ENCODE assay signal across 1 cellular context in the genomic region with DNA sequence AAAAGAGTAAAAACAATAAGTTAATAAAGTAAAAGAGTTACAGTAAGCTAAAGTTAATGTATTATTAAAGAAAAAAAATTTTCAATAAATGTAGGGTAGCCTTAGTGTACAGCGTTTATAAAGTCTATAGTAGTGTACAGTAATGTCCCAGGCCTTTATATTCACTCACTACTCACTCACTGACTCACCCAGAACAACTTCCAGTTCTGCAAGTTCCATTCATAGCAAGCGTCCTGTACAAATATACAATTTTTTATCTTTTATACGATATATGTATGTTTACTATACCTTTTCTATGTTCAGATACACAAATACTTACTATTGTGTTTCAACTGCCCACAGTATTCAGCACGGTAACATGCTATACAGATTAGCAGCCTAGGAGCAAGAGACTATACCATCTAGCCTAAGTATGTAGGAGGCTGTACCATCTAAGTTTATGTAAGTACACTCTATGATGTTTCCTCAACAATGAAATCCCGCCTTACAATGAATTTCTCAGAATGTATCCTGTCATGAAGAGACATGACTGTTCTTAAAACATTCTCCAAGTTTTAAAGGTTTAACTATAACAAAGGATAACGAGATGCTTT. TPM values are rescaled to one million over a fixed set of nuclear protein-coding genes. Genes with fewer than 3 reads are reported as not detected.
"Had no signal": no experiment of that assay in that cellular context is flagged by ENCODE, and none has a peak within 500 bp of the region (broad histone marks: within the 10 kb centered on the region; RNA-seq: fewer than 3 reads in every experiment).

No MANE protein-coding gene starts in this region.

RNA-seq across cellular contexts. Expression of a gene that starts 3.6 kb away (rescaled TPM):
- total RNA-seq: activated CD8-positive, alpha-beta T cell treated with anti-CD3 and anti-CD28 coated beads, Interleukin-2, amount 10 ng/mL, durations not matched to agents 7 days and 5 days had no signal
